In genomic region chr7:18936265-18936664, GRCh38 we compare ENCODE assay signal across 20 cellular contexts.
A peak's percentile ranks its signal among the peaks of the same experiment; 100 is the strongest.
DNase-seq lines count a peak whose midpoint lies in the region; ATAC-seq, FAIRE-seq and TF ChIP-seq lines count a peak whose summit lies in the region.
"Had no signal": no experiment of that assay in that cellular context is flagged by ENCODE, and none has a peak within 500 bp of the region (broad histone marks: within the 10 kb centered on the region; RNA-seq: fewer than 3 reads in every experiment).

No MANE protein-coding gene starts in this region.

- no peak overlapping the region for H3K4me3 Mint-ChIP-seq in activated CD4-positive, alpha-beta T cell treated with anti-CD3 and anti-CD28 coated beads, Interleukin-2, amount 10 ng/mL, durations not matched to agents 7 days and 5 days
- H3K4me3 Mint-ChIP-seq: CD14-positive monocyte had no signal

- H3K9ac ChIP-seq in HepG2 (ENCODE audit: insufficient read depth, low read depth, low read length): no peak overlapping the region
- no peak overlapping the region for H3K9ac ChIP-seq in adipocyte (ENCODE audit: low read length)

- no peak for FAIRE-seq in HepG2 (lab: Jason Lieb, UNC)

- H3K36me3 ChIP-seq in HepG2 (replicated peaks in 1 of 2; ENCODE audit: control insufficient read depth in 1 of 2, insufficient read depth in 2 of 2, low read length in 2 of 2): no peaks in the 10 kb centered on the region
- no peaks in the 10 kb centered on the region for H3K36me3 ChIP-seq in right lobe of liver
- H3K36me3 ChIP-seq in adipocyte (ENCODE audit: control insufficient read depth, insufficient read depth, low read length, severe bottlenecking): no peaks in the 10 kb centered on the region
- H3K36me3 ChIP-seq: HAP-1, SJCRH30 had no signal

- no peaks in the 10 kb centered on the region for H3K27me3 Mint-ChIP-seq in activated CD4-positive, alpha-beta T cell treated with anti-CD3 and anti-CD28 coated beads, Interleukin-2, amount 10 ng/mL, durations not matched to agents 7 days and 5 days

- TF ChIP-seq CTCF in HepG2 (CRISPR knock-in tag; IDR thresholded peaks at IDR 0.05): no peak
- no peak for TF ChIP-seq CTCF in right lobe of liver (IDR thresholded peaks at IDR 0.05)
- TF ChIP-seq CTCF in fibroblast of mammary gland (conservative IDR thresholded peaks at IDR 0.05; ENCODE audit: control insufficient read depth, insufficient read depth, low read depth, low read length): no peak

- intact Hi-C loops in HepG2 (cut with micrococcal nuclease; ENCODE audit: unreplicated experiment): no loop called here
- intact Hi-C loops in right lobe of liver (cut with DNase I): no loop called here

- H3K4me3 ChIP-seq in HepG2 (replicated peaks in 1 of 3; ENCODE audit: insufficient read depth in 1 of 3, low read depth in 2 of 3, low read length in 3 of 3): no peak overlapping the region
- H3K4me3 ChIP-seq in right lobe of liver: no peak overlapping the region
- no peak overlapping the region for H3K4me3 ChIP-seq in adipocyte (ENCODE audit: low read length)
- no peak overlapping the region for H3K4me3 ChIP-seq in fibroblast of mammary gland (ENCODE audit: control insufficient read depth, low read depth, low read length)
- H3K4me3 ChIP-seq: HAP-1, PC-9, SJCRH30 had no signal

- H3K27ac Mint-ChIP-seq in activated CD4-positive, alpha-beta T cell treated with anti-CD3 and anti-CD28 coated beads, Interleukin-2, amount 10 ng/mL, durations not matched to agents 7 days and 5 days: no peak overlapping the region
- H3K27ac Mint-ChIP-seq: CD14-positive monocyte had no signal

- H3K4me1 Mint-ChIP-seq in activated CD4-positive, alpha-beta T cell treated with anti-CD3 and anti-CD28 coated beads, Interleukin-2, amount 10 ng/mL, durations not matched to agents 7 days and 5 days: no peaks in the 10 kb centered on the region
- H3K4me1 Mint-ChIP-seq: CD14-positive monocyte had no signal

- H3K27me3 ChIP-seq in HepG2 (ENCODE audit: control insufficient read depth in 1 of 2, insufficient read depth in 2 of 2, low read length in 2 of 2) (no peaks in the 10 kb centered on the region), right lobe of liver (no peaks in the 10 kb centered on the region), adipocyte (replicated peaks; ENCODE audit: control insufficient read depth, insufficient read depth, low read length) (no peaks in the 10 kb centered on the region)
- H3K27me3 ChIP-seq: SJCRH30 had no signal

- no peak for TF ChIP-seq RAD21 in HepG2 (CRISPR knock-in tag; IDR thresholded peaks at IDR 0.05)

- DNase-seq in HepG2 (ENCODE audit: low spot score): no peak
- no peak for DNase-seq in right lobe of liver
- DNase-seq in adipocyte (ENCODE audit: low read depth): peak; percentile 78
- peak; percentile 76 for DNase-seq in fibroblast of mammary gland (ENCODE audit: low read depth)
- no peak for DNase-seq in 8988T
- DNase-seq in cerebellum (ENCODE audit: low spot score): no peak
- DNase-seq in NAMALWA (ENCODE audit: low spot score): no peak
- no peak for DNase-seq in activated CD4-positive, alpha-beta T cell treated with anti-CD3 and anti-CD28 coated beads, Interleukin-2, amount 10 ng/mL, durations not matched to agents 7 days and 5 days
- DNase-seq: AML-193, DMS 273 treated with DMSO at 0.1 percent for 48 hours, KBM-7, NCI-H1436, NCI-H2081, NCI-H774, PC-9, SJCRH30 had no signal

- H3K9me3 Mint-ChIP-seq in activated CD4-positive, alpha-beta T cell treated with anti-CD3 and anti-CD28 coated beads, Interleukin-2, amount 10 ng/mL, durations not matched to agents 7 days and 5 days: peaks cover 8% of the 10 kb centered on the region

- CTCF ChIA-PET in HepG2 (lab: Yijun Ruan, JAX; ENCODE audit: low intra/inter-chr PET ratio, low total read pairs): no interaction called here
- CTCF ChIA-PET in activated CD4-positive, alpha-beta T cell treated with anti-CD3 and anti-CD28 coated beads, Interleukin-2, amount 10 ng/mL, durations not matched to agents 7 days and 5 days (lab: Charles Lee): no interaction called here

- no peak overlapping the region for H3K4me2 ChIP-seq in HepG2 (ENCODE audit: low read depth, low read length)
- H3K4me2 ChIP-seq: PC-9 had no signal

- no peak for ATAC-seq in HepG2
- ATAC-seq in right lobe of liver: no peak

- H2AFZ ChIP-seq in HepG2 (ENCODE audit: low read length): no peak overlapping the region
- H2AFZ ChIP-seq: PC-9 had no signal

- H3K79me2 ChIP-seq in HepG2 (ENCODE audit: insufficient read depth, low read length): no peaks in the 10 kb centered on the region

- no peaks in the 10 kb centered on the region for H3K36me3 Mint-ChIP-seq in activated CD4-positive, alpha-beta T cell treated with anti-CD3 and anti-CD28 coated beads, Interleukin-2, amount 10 ng/mL, durations not matched to agents 7 days and 5 days (ENCODE audit: low read depth)
- H3K36me3 Mint-ChIP-seq: CD14-positive monocyte had no signal

- H3K27ac ChIP-seq in HepG2 (ENCODE audit: extremely low read length, insufficient read depth, low read length) (no peak overlapping the region), right lobe of liver (no peak overlapping the region)
- H3K27ac ChIP-seq: 22Rv1, HL-60, PC-9, SJCRH30 had no signal

- POLR2A ChIA-PET in HepG2 (lab: Yijun Ruan, JAX): no interaction called here
- POLR2A ChIA-PET in activated CD4-positive, alpha-beta T cell treated with anti-CD3 and anti-CD28 coated beads, Interleukin-2, amount 10 ng/mL, durations not matched to agents 7 days and 5 days (lab: Charles Lee): no interaction called here

- H3K4me1 ChIP-seq in HepG2 (ENCODE audit: insufficient read depth, low read length): no peaks in the 10 kb centered on the region
- H3K4me1 ChIP-seq in right lobe of liver: no peaks in the 10 kb centered on the region
- peaks cover 17% of the 10 kb centered on the region for H3K4me1 ChIP-seq in adipocyte (ENCODE audit: control insufficient read depth, insufficient read depth, low read length)
- H3K4me1 ChIP-seq: HAP-1 had no signal

- H3K9me3 ChIP-seq in HepG2 (ENCODE audit: low read length) (peaks cover 78% of the 10 kb centered on the region), right lobe of liver (peaks cover 0 to 2% (median 0%) of the 10 kb centered on the region in 4 donors), adipocyte (ENCODE audit: control insufficient read depth, low read length) (peaks cover 3% of the 10 kb centered on the region)
- H3K9me3 ChIP-seq: HAP-1 had no signal

- no peak for TF ChIP-seq EP300 in HepG2 (IDR thresholded peaks at IDR 0.05; ENCODE audit: low read depth in 2 of 2, low read length in 2 of 2)
- TF ChIP-seq EP300 in HepG2 (CRISPR knock-in tag; IDR thresholded peaks at IDR 0.05; ENCODE audit: borderline replicate concordance): no peak

- no peaks in the 10 kb centered on the region for H4K20me1 ChIP-seq in HepG2 (ENCODE audit: insufficient read depth, low read length)

- BruUV-seq in HepG2 (replicated peaks; lab: Mats Ljungman, UMichigan): no TSS peak

- in situ Hi-C loops in HepG2 (cut with HindIII; ENCODE audit: extremely low pct_ligation_motif_present, low pct_unique_long_range_greater_than_20kb): no loop called here

- TF ChIP-seq POLR2A in HepG2 (IDR thresholded peaks at IDR 0.05; ENCODE audit: insufficient read depth in 1 of 2, low read depth in 2 of 2, low read length in 2 of 2) (no peak), right lobe of liver (IDR thresholded peaks at IDR 0.05) (no peak)

TF ChIP-seq in HepG2, 621 proteins besides CTCF, POLR2A, EP300 and RAD21 (continues in another document):
- no peak for TF ChIP-seq ATF7 (IDR thresholded peaks at IDR 0.05)
- no peak for TF ChIP-seq ATF7 (CRISPR knock-in tag; IDR thresholded peaks at IDR 0.05)
- TF ChIP-seq HMG20B (CRISPR knock-in tag; conservative IDR thresholded peaks at IDR 0.05): no peak
- peak; percentile 12; the same call in 1 of the 2 replicates for TF ChIP-seq MAFF (IDR thresholded peaks at IDR 0.05; ENCODE audit: low read depth, low read length)
- no peak for TF ChIP-seq ETV5 (CRISPR knock-in tag; IDR thresholded peaks at IDR 0.05; ENCODE audit: borderline replicate concordance)
- no peak for TF ChIP-seq ZNF646 (CRISPR knock-in tag; IDR thresholded peaks at IDR 0.05)
- no peak for TF ChIP-seq JUNB (CRISPR knock-in tag; IDR thresholded peaks at IDR 0.05; ENCODE audit: borderline replicate concordance)

Comparison
In these comparisons a context has a peak if more than half of its experiments do, and no peak if none do; other contexts are left out.
1. DNase-seq: peak in adipocyte (single experiment) and fibroblast of mammary gland (single experiment); none in HepG2 (single experiment), right lobe of liver (0 of 3), 8988T (single experiment), cerebellum (single experiment), NAMALWA (single experiment) and activated CD4-positive, alpha-beta T cell treated with anti-CD3 and anti-CD28 coated beads, Interleukin-2, amount 10 ng/mL, durations not matched to agents 7 days and 5 days (single experiment).